ENCODE assay signal across 11 cellular contexts in the genomic region with DNA sequence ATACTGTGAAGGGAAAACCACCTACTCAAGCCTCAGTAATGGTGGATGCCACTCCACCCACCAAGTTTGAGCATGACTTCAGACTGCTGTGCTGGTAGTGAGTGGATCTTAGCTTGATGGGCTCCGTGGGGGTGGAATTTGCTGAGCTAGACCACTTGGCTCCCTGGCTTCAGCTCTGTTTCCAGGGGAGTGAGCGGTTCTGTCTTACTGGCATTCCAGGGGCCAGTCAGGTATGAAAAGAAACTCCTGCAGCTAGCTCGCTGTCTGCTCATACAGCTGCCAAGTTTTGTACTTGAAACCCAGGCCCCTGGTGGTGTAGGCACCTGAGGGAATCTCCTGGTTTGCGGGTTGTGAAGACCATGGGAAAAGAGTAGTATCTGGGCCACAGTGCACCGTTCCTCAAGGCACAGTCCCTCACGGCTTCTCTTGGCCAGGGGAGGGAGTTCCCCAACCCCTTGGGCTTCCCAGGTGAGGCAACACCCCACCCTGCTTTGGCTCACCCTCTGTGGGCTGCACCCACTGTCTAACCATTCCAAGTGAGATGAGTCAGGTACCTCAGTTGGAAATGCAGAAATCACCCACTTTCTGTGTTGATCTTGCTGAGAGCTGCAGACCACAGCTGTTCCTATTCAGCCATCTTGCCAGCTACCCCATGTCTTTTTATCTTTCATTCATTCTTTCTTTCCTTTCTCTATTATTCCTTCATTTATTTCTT.
DNase-seq lines count a peak whose midpoint lies in the region; ATAC-seq and TF ChIP-seq lines count a peak whose summit lies in the region.
"Had no signal": no experiment of that assay in that cellular context is flagged by ENCODE, and none has a peak within 500 bp of the region (broad histone marks: within the 10 kb centered on the region; RNA-seq: fewer than 3 reads in every experiment).

No MANE protein-coding gene starts in this region.

- peak overlapping the region; percentile 49 for H3K27ac Mint-ChIP-seq in activated naive CD4-positive, alpha-beta T cell treated with anti-CD3 and anti-CD28 coated beads, Interleukin-2, amount 10 ng/mL, durations not matched to agents 7 days and 5 days
- H3K27ac Mint-ChIP-seq in activated CD8-positive, alpha-beta T cell treated with anti-CD3 and anti-CD28 coated beads, Interleukin-2, amount 10 ng/mL, durations not matched to agents 7 days and 5 days = no peak overlapping the region
- H3K27ac Mint-ChIP-seq: natural killer cell had no signal

- H3K27me3 Mint-ChIP-seq in activated naive CD4-positive, alpha-beta T cell treated with anti-CD3 and anti-CD28 coated beads, Interleukin-2, amount 10 ng/mL, durations not matched to agents 7 days and 5 days = peaks cover 7% of the 10 kb centered on the region
- H3K27me3 Mint-ChIP-seq in activated CD8-positive, alpha-beta T cell treated with anti-CD3 and anti-CD28 coated beads, Interleukin-2, amount 10 ng/mL, durations not matched to agents 7 days and 5 days (ENCODE audit: low read depth) = peaks cover 5% of the 10 kb centered on the region

- CTCF ChIA-PET in activated naive CD4-positive, alpha-beta T cell treated with anti-CD3 and anti-CD28 coated beads, Interleukin-2, amount 10 ng/mL, durations not matched to agents 7 days and 5 days (lab: Charles Lee) = no interaction called here
- CTCF ChIA-PET in activated CD8-positive, alpha-beta T cell treated with anti-CD3 and anti-CD28 coated beads, Interleukin-2, amount 10 ng/mL, durations not matched to agents 7 days and 5 days (lab: Charles Lee) = no interaction called here

- peaks cover 4% of the 10 kb centered on the region for H3K9me3 Mint-ChIP-seq in activated naive CD4-positive, alpha-beta T cell treated with anti-CD3 and anti-CD28 coated beads, Interleukin-2, amount 10 ng/mL, durations not matched to agents 7 days and 5 days
- H3K9me3 Mint-ChIP-seq in activated CD8-positive, alpha-beta T cell treated with anti-CD3 and anti-CD28 coated beads, Interleukin-2, amount 10 ng/mL, durations not matched to agents 7 days and 5 days (ENCODE audit: insufficient read depth) = peaks cover 4% of the 10 kb centered on the region

- no peak overlapping the region for H3K4me3 Mint-ChIP-seq in activated naive CD4-positive, alpha-beta T cell treated with anti-CD3 and anti-CD28 coated beads, Interleukin-2, amount 10 ng/mL, durations not matched to agents 7 days and 5 days
- no peak overlapping the region for H3K4me3 Mint-ChIP-seq in activated CD8-positive, alpha-beta T cell treated with anti-CD3 and anti-CD28 coated beads, Interleukin-2, amount 10 ng/mL, durations not matched to agents 7 days and 5 days
- H3K4me3 Mint-ChIP-seq: natural killer cell had no signal

- H3K4me1 Mint-ChIP-seq in activated naive CD4-positive, alpha-beta T cell treated with anti-CD3 and anti-CD28 coated beads, Interleukin-2, amount 10 ng/mL, durations not matched to agents 7 days and 5 days = peaks cover 12% of the 10 kb centered on the region
- H3K4me1 Mint-ChIP-seq in activated CD8-positive, alpha-beta T cell treated with anti-CD3 and anti-CD28 coated beads, Interleukin-2, amount 10 ng/mL, durations not matched to agents 7 days and 5 days (ENCODE audit: low read depth) = peaks cover 16% of the 10 kb centered on the region
- H3K4me1 Mint-ChIP-seq: natural killer cell had no signal

- POLR2A ChIA-PET in activated CD8-positive, alpha-beta T cell treated with anti-CD3 and anti-CD28 coated beads, Interleukin-2, amount 10 ng/mL, durations not matched to agents 7 days and 5 days (lab: Charles Lee) = no interaction called here

- H3K36me3 Mint-ChIP-seq in activated naive CD4-positive, alpha-beta T cell treated with anti-CD3 and anti-CD28 coated beads, Interleukin-2, amount 10 ng/mL, durations not matched to agents 7 days and 5 days = no peaks in the 10 kb centered on the region
- H3K36me3 Mint-ChIP-seq in activated CD8-positive, alpha-beta T cell treated with anti-CD3 and anti-CD28 coated beads, Interleukin-2, amount 10 ng/mL, durations not matched to agents 7 days and 5 days (ENCODE audit: low read depth) = peaks cover 2% of the 10 kb centered on the region
- H3K36me3 Mint-ChIP-seq: natural killer cell had no signal

- ATAC-seq in HG02973 (IDR thresholded peaks at IDR 0.05; ENCODE audit: unreplicated experiment) = peak; percentile 39
- no peak for ATAC-seq in activated CD8-positive, alpha-beta T cell treated with anti-CD3 and anti-CD28 coated beads, Interleukin-2, amount 10 ng/mL, durations not matched to agents 7 days and 5 days
- ATAC-seq in stimulated activated naive CD8-positive, alpha-beta T cell treated with anti-CD3 and anti-CD28 coated beads, Interleukin-15, Interleukin-2, amounts not matched to agents 100 U/mL and 50 U/mL, for 24 hours = peak; percentile 73
- ATAC-seq in SK-N-SH treated with all-trans-retinoic acid at 6 μM for 48 hours = no peak
- ATAC-seq: natural killer cell had no signal

- peak; percentile 22 for DNase-seq in activated naive CD4-positive, alpha-beta T cell treated with anti-CD3 and anti-CD28 coated beads, Interleukin-2, amount 10 ng/mL, durations not matched to agents 7 days and 5 days
- DNase-seq in activated naive CD4-positive, alpha-beta T cell (lab: John Stamatoyannopoulos, UW) = no peak
- DNase-seq in activated CD8-positive, alpha-beta T cell treated with anti-CD3 and anti-CD28 coated beads, Interleukin-2, amount 10 ng/mL, durations not matched to agents 7 days and 5 days = peak; percentile 29
- DNase-seq in stimulated activated naive CD8-positive, alpha-beta T cell treated with anti-CD3 and anti-CD28 coated beads, Interleukin-15, Interleukin-2, amounts not matched to agents 100 U/mL and 50 U/mL, for 24 hours = peak; percentile 34
- DNase-seq in HT-29 (ENCODE audit: low spot score) (no peak), NCI-H1417 treated with DMSO at 0.1 percent for 48 hours (lab: John Stamatoyannopoulos, UW) (no peak)
- DNase-seq: natural killer cell, NCI-H1092, Peyer's patch had no signal

TF ChIP-seq in SK-N-SH treated with all-trans-retinoic acid at 6 μM for 48 hours, 23 proteins besides CTCF, POLR2A, EP300 and RAD21:
- TF ChIP-seq POU6F1 (CRISPR knock-in tag; IDR thresholded peaks at IDR 0.05; ENCODE audit: borderline replicate concordance, low read depth) (no peak), CSRNP3 (CRISPR knock-in tag; IDR thresholded peaks at IDR 0.05) (no peak), ZNF8 (CRISPR knock-in tag; IDR thresholded peaks at IDR 0.05) (no peak), ZC3H10 (CRISPR knock-in tag; IDR thresholded peaks at IDR 0.05) (no peak), GLIS3 (CRISPR knock-in tag; IDR thresholded peaks at IDR 0.05) (no peak)

Comparison
In these comparisons a context has a peak if more than half of its experiments do, and no peak if none do; other contexts are left out.
1. DNase-seq: peak in activated naive CD4-positive, alpha-beta T cell treated with anti-CD3 and anti-CD28 coated beads, Interleukin-2, amount 10 ng/mL, durations not matched to agents 7 days and 5 days (single experiment), activated CD8-positive, alpha-beta T cell treated with anti-CD3 and anti-CD28 coated beads, Interleukin-2, amount 10 ng/mL, durations not matched to agents 7 days and 5 days (single experiment) and stimulated activated naive CD8-positive, alpha-beta T cell treated with anti-CD3 and anti-CD28 coated beads, Interleukin-15, Interleukin-2, amounts not matched to agents 100 U/mL and 50 U/mL, for 24 hours (single experiment); none in activated naive CD4-positive, alpha-beta T cell (0 of 4), HT-29 (single experiment) and NCI-H1417 treated with DMSO at 0.1 percent for 48 hours (single experiment).
2. ATAC-seq: peak in HG02973 (single experiment) and stimulated activated naive CD8-positive, alpha-beta T cell treated with anti-CD3 and anti-CD28 coated beads, Interleukin-15, Interleukin-2, amounts not matched to agents 100 U/mL and 50 U/mL, for 24 hours (single experiment); none in activated CD8-positive, alpha-beta T cell treated with anti-CD3 and anti-CD28 coated beads, Interleukin-2, amount 10 ng/mL, durations not matched to agents 7 days and 5 days (single experiment) and SK-N-SH treated with all-trans-retinoic acid at 6 μM for 48 hours (single experiment).